ENCODE assay signal across 8 cellular contexts in genomic region chr17:47660064-47660492, GRCh38. TPM values are rescaled to one million over a fixed set of nuclear protein-coding genes. Genes with fewer than 3 reads are reported as not detected.
DNase-seq lines count a peak whose midpoint lies in the region; ATAC-seq and TF ChIP-seq lines count a peak whose summit lies in the region.

No MANE protein-coding gene starts in this region.

- H3K9me3 Mint-ChIP-seq in activated CD8-positive, alpha-beta memory T cell treated with anti-CD3 and anti-CD28 coated beads, Interleukin-2, amount 10 ng/mL, durations not matched to agents 7 days and 5 days (ENCODE audit: low read depth), result no peaks in the 10 kb centered on the region
- H3K9me3 Mint-ChIP-seq in activated naive CD8-positive, alpha-beta T cell treated with anti-CD3 and anti-CD28 coated beads for 36 hours, result no peaks in the 10 kb centered on the region

- 49 to 59% (median 55%) methylated on average over 6 of the region's 6 CpGs for WGBS in stomach, 5 donors

- peak overlapping the region in 2 of 4 donors; percentile 4 to 7 for H3K4me3 ChIP-seq in stomach

- CTCF ChIA-PET in activated CD8-positive, alpha-beta memory T cell treated with anti-CD3 and anti-CD28 coated beads, Interleukin-2, amount 10 ng/mL, durations not matched to agents 7 days and 5 days (lab: Charles Lee), result interaction anchor here (1.4 to 3.4 kb wide), 2 partner anchors 10 to 130 kb away, joined by 3 to 15 read pairs; partner anchors contain the start of gene KPNB1

- peaks cover 6 to 47% (median 19%) of the 10 kb centered on the region in 4 donors for H3K4me1 ChIP-seq in stomach

- peaks cover 88 to 100% (median 99%) of the 10 kb centered on the region in 4 donors for H3K36me3 ChIP-seq in stomach

- intact Hi-C loops in stomach (cut with DNase I; ENCODE audit: low total_unique reads), result no loop called here

- H3K27me3 Mint-ChIP-seq in activated CD8-positive, alpha-beta memory T cell treated with anti-CD3 and anti-CD28 coated beads, Interleukin-2, amount 10 ng/mL, durations not matched to agents 7 days and 5 days, result no peaks in the 10 kb centered on the region
- H3K27me3 Mint-ChIP-seq in activated naive CD8-positive, alpha-beta T cell treated with anti-CD3 and anti-CD28 coated beads for 36 hours, result no peaks in the 10 kb centered on the region

- H3K36me3 Mint-ChIP-seq in activated CD8-positive, alpha-beta memory T cell treated with anti-CD3 and anti-CD28 coated beads, Interleukin-2, amount 10 ng/mL, durations not matched to agents 7 days and 5 days, result peaks cover 72% of the 10 kb centered on the region
- H3K36me3 Mint-ChIP-seq in activated naive CD8-positive, alpha-beta T cell treated with anti-CD3 and anti-CD28 coated beads for 36 hours, result peaks cover 62% of the 10 kb centered on the region

- no peaks in the 10 kb centered on the region for H3K9me3 ChIP-seq in stomach

- H3K27ac Mint-ChIP-seq in activated CD8-positive, alpha-beta memory T cell treated with anti-CD3 and anti-CD28 coated beads, Interleukin-2, amount 10 ng/mL, durations not matched to agents 7 days and 5 days, result peak overlapping the region; percentile 92
- peak overlapping the region; percentile 84 for H3K27ac Mint-ChIP-seq in activated naive CD8-positive, alpha-beta T cell treated with anti-CD3 and anti-CD28 coated beads for 36 hours

- DNase-seq in activated CD8-positive, alpha-beta memory T cell treated with anti-CD3 and anti-CD28 coated beads, Interleukin-2, amount 10 ng/mL, durations not matched to agents 7 days and 5 days, result no peak
- no peak for DNase-seq in activated CD8-positive, alpha-beta memory T cell treated with anti-CD3 and anti-CD28 coated beads, Interleukin-2, amount 50 U/mL, for 4 hours
- no peak for DNase-seq in activated naive CD8-positive, alpha-beta T cell treated with anti-CD3 and anti-CD28 coated beads for 36 hours
- DNase-seq in stomach (no peak), NCI-H446 (lab: John Stamatoyannopoulos, UW) (no peak), NCI-H226 (no peak)
- DNase-seq in stimulated activated CD4-positive, alpha-beta T cell treated with anti-CD3 and anti-CD28 coated beads, Interleukin-15, amount 100 ng/mL, for 24 hours, result no peak

- H3K4me3 Mint-ChIP-seq in activated CD8-positive, alpha-beta memory T cell treated with anti-CD3 and anti-CD28 coated beads, Interleukin-2, amount 10 ng/mL, durations not matched to agents 7 days and 5 days, result peak overlapping the region; percentile 77
- H3K4me3 Mint-ChIP-seq in activated naive CD8-positive, alpha-beta T cell treated with anti-CD3 and anti-CD28 coated beads for 36 hours, result peak overlapping the region; percentile 58

- ATAC-seq in activated CD8-positive, alpha-beta memory T cell treated with anti-CD3 and anti-CD28 coated beads, Interleukin-2, amount 10 ng/mL, durations not matched to agents 7 days and 5 days, result peak; percentile 88
- ATAC-seq in HG03432 (IDR thresholded peaks at IDR 0.05; ENCODE audit: unreplicated experiment), result peak; percentile 68

- no peaks in the 10 kb centered on the region for H3K27me3 ChIP-seq in stomach

- no peak for TF ChIP-seq CTCF in stomach (IDR thresholded peaks at IDR 0.05)

- peaks cover 62% of the 10 kb centered on the region for H3K4me1 Mint-ChIP-seq in activated CD8-positive, alpha-beta memory T cell treated with anti-CD3 and anti-CD28 coated beads, Interleukin-2, amount 10 ng/mL, durations not matched to agents 7 days and 5 days
- peaks cover 56% of the 10 kb centered on the region for H3K4me1 Mint-ChIP-seq in activated naive CD8-positive, alpha-beta T cell treated with anti-CD3 and anti-CD28 coated beads for 36 hours

- TF ChIP-seq EP300 in stomach (IDR thresholded peaks at IDR 0.05), result no peak

- H3K27ac ChIP-seq in stomach, result peak overlapping the region in 4 of 5 donors; percentile 22 to 77 (median 37)

- TF ChIP-seq POLR2A in stomach (IDR thresholded peaks at IDR 0.05), result no peak

RNA-seq across cellular contexts. Expression of gene KPNB1, which starts 10.4 kb away (rescaled TPM):
- total RNA-seq in activated CD8-positive, alpha-beta memory T cell treated with anti-CD3 and anti-CD28 coated beads, Interleukin-2, amount 10 ng/mL, durations not matched to agents 7 days and 5 days, result 100 to 1,000 TPM; 413 to 525 TPM
- total RNA-seq in activated naive CD8-positive, alpha-beta T cell treated with anti-CD3 and anti-CD28 coated beads for 36 hours, result 100 to 1,000 TPM; 886 to 911 TPM
- 100 to 1,000 TPM; 155 to 669 (median 198) TPM for total RNA-seq in stomach
- polyA plus RNA-seq in stomach, result 10 to 100 TPM; 32.5 to 49.9 (median 33.6) TPM

RNA-seq across cellular contexts. Expression of gene TBKBP1, which starts 33.9 kb away (rescaled TPM):
- total RNA-seq in activated CD8-positive, alpha-beta memory T cell treated with anti-CD3 and anti-CD28 coated beads, Interleukin-2, amount 10 ng/mL, durations not matched to agents 7 days and 5 days, result 1 to 10 TPM; 2.6 to 3.0 TPM
- total RNA-seq in activated naive CD8-positive, alpha-beta T cell treated with anti-CD3 and anti-CD28 coated beads for 36 hours, result 10 to 100 TPM; 11.7 to 11.9 TPM
- 10 to 100 TPM in 1 of 5 donors, 1 to 10 TPM in 4; 2.9 to 14.3 (median 6.7) TPM for total RNA-seq in stomach
- 10 to 100 TPM in 1 of 3 donors, 1 to 10 TPM in 2; 5.4 to 11.5 (median 5.8) TPM for polyA plus RNA-seq in stomach
